Comparison of ENCODE assay signal across 1 cellular context in the genomic region with DNA sequence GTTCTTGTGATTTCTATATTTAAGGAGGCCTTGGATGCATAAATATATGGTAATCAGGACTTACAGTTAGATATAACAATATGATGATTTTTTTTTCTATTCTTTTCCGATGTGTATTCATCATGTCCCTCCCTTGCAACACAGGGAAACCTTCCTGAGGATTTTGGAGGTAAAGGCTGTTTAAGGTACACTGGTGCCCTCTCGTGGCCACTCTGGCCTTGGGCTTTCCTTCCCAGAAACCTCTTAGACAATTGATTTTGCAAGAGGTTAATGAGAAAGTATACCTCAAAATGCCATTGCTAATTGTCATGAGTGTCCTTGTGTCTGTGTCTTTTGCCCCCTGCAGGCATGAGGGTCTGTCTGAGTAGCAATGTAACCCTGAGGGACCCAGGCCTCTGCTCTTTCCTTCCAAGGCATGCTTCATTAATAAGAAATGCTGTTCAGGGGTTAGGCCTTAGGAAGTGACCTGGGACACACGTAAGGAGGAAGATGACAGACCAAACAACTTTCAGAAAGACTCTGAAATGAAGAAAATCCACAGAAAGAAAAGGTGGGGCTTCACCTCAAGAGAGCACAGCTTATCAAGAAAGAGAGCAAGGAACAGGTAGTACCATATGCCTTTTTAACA.
TF ChIP-seq lines count a peak whose summit lies in the region.

No MANE protein-coding gene starts in this region.

TF ChIP-seq in GM23338, 12 proteins besides CTCF, POLR2A, EP300 and RAD21 (continued from another document):
- TF ChIP-seq, protein P1, sequence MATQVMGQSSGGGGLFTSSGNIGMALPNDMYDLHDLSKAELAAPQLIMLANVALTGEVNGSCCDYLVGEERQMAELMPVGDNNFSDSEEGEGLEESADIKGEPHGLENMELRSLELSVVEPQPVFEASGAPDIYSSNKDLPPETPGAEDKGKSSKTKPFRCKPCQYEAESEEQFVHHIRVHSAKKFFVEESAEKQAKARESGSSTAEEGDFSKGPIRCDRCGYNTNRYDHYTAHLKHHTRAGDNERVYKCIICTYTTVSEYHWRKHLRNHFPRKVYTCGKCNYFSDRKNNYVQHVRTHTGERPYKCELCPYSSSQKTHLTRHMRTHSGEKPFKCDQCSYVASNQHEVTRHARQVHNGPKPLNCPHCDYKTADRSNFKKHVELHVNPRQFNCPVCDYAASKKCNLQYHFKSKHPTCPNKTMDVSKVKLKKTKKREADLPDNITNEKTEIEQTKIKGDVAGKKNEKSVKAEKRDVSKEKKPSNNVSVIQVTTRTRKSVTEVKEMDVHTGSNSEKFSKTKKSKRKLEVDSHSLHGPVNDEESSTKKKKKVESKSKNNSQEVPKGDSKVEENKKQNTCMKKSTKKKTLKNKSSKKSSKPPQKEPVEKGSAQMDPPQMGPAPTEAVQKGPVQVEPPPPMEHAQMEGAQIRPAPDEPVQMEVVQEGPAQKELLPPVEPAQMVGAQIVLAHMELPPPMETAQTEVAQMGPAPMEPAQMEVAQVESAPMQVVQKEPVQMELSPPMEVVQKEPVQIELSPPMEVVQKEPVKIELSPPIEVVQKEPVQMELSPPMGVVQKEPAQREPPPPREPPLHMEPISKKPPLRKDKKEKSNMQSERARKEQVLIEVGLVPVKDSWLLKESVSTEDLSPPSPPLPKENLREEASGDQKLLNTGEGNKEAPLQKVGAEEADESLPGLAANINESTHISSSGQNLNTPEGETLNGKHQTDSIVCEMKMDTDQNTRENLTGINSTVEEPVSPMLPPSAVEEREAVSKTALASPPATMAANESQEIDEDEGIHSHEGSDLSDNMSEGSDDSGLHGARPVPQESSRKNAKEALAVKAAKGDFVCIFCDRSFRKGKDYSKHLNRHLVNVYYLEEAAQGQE (IDR thresholded peaks at IDR 0.05; ENCODE audit: unreplicated experiment) = no peak
- TF ChIP-seq, protein P2, sequence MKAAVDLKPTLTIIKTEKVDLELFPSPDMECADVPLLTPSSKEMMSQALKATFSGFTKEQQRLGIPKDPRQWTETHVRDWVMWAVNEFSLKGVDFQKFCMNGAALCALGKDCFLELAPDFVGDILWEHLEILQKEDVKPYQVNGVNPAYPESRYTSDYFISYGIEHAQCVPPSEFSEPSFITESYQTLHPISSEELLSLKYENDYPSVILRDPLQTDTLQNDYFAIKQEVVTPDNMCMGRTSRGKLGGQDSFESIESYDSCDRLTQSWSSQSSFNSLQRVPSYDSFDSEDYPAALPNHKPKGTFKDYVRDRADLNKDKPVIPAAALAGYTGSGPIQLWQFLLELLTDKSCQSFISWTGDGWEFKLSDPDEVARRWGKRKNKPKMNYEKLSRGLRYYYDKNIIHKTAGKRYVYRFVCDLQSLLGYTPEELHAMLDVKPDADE (IDR thresholded peaks at IDR 0.05) = no peak
- TF ChIP-seq ZNF114 (CRISPR knock-in tag; IDR thresholded peaks at IDR 0.05) (no peak), EZH2 (IDR thresholded peaks at IDR 0.05; ENCODE audit: low read depth, unreplicated experiment) (no peak), NANOG (IDR thresholded peaks at IDR 0.05; ENCODE audit: borderline replicate concordance) (no peak)
